ENCODE assay signal across 18 cellular contexts in the genomic region with DNA sequence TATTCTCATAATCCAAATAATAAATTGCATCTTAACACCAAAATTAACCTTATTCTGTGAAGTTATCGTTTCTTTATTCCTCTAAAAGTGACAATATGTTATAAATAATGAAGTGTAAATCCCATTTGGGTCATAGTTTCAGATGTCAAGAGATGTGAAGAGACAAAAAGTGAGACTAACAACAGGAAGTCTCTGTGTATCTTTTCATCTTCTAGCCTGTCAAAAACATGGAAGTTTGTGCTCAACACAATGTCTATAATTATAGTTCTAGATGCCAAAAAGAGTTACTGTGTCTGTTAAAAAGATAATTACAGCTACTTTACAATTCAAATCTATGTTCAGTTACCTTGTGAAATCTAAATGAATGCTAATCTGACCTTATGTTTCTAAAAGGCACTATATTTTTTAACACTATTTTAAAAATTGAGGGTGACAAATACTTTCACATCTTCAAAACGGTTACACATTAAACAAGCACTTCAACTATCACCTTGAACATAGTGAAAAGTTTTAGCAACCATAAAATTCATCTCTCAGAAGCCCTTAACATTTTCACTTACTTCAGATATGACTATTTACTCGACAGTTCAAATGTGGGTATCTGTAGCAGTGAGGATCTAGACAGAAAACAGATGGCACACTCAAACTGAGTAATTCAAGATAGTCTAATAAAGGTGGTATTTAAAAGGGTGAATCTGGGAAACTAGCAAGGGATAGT.
DNase-seq lines count a peak whose midpoint lies in the region; ATAC-seq lines count a peak whose summit lies in the region.
"Had no signal": no experiment of that assay in that cellular context is flagged by ENCODE, and none has a peak within 500 bp of the region (broad histone marks: within the 10 kb centered on the region; RNA-seq: fewer than 3 reads in every experiment).

No MANE protein-coding gene starts in this region.

- no peak for DNase-seq in COLO829 (ENCODE audit: low spot score)
- DNase-seq in NCI-H2029 (lab: John Stamatoyannopoulos, UW): no peak
- no peak for DNase-seq in mesendoderm
- DNase-seq: activated CD4-positive, alpha-beta T cell treated with anti-CD3 and anti-CD28 coated beads for 1 hour; activated CD8-positive, alpha-beta memory T cell treated with anti-CD3 and anti-CD28 coated beads, Interleukin-2, amount 10 ng/mL, durations not matched to agents 7 days and 5 days; activated effector memory CD4-positive, alpha-beta T cell treated with Interleukin-2 at 50 U/mL for 16 hours; DND-41; NCI-H1930; NCI-H510A; stimulated activated CD4-positive, alpha-beta T cell treated with anti-CD3 and anti-CD28 coated beads, Interleukin-2, amount 100 ng/mL, for 24 hours; T1000 had no signal

- no peak overlapping the region for H3K18ac ChIP-seq in mesendoderm (ENCODE audit: low read length)

- H3K4me3 ChIP-seq in mesendoderm (ENCODE audit: low read length): no peak overlapping the region
- H3K4me3 ChIP-seq: ascending aorta, SJSA1 had no signal

- H2BK120ac ChIP-seq in mesendoderm (ENCODE audit: low read depth, low read length): no peak overlapping the region

- no peak overlapping the region for H3K9ac ChIP-seq in mesendoderm (ENCODE audit: low read length)

- no peaks in the 10 kb centered on the region for H3K27me3 ChIP-seq in mesendoderm (ENCODE audit: insufficient read depth, low read length, poor library complexity)
- H3K27me3 ChIP-seq: ascending aorta, SJSA1 had no signal

- H3K79me1 ChIP-seq in mesendoderm (ENCODE audit: low read length): no peaks in the 10 kb centered on the region

- no peaks in the 10 kb centered on the region for H3K79me2 ChIP-seq in mesendoderm (ENCODE audit: control insufficient read depth, insufficient read depth, low read length)

- no peak overlapping the region for H2BK5ac ChIP-seq in mesendoderm (ENCODE audit: low read length)

- no peak overlapping the region for H2AK5ac ChIP-seq in mesendoderm (ENCODE audit: low read length)

- H3K27ac ChIP-seq in mesendoderm (ENCODE audit: low read depth, low read length): no peak overlapping the region
- H3K27ac ChIP-seq: ascending aorta, SJSA1 had no signal

- H3K56ac ChIP-seq in mesendoderm (ENCODE audit: low read length): no peak overlapping the region

- no peak overlapping the region for H3K23ac ChIP-seq in mesendoderm (ENCODE audit: low read length)

- H3K4me1 ChIP-seq in mesendoderm (ENCODE audit: control insufficient read depth, low read depth, low read length): no peaks in the 10 kb centered on the region
- H3K4me1 ChIP-seq: ascending aorta, SJSA1 had no signal

- no peaks in the 10 kb centered on the region for H3K36me3 ChIP-seq in mesendoderm (ENCODE audit: control insufficient read depth, insufficient read depth, low read length)
- H3K36me3 ChIP-seq: ascending aorta, SJSA1 had no signal

- H3K4me2 ChIP-seq in mesendoderm (ENCODE audit: low read length): no peak overlapping the region

- H3K4ac ChIP-seq in mesendoderm (ENCODE audit: low read depth, low read length): no peak overlapping the region

- ATAC-seq in GM18508 (IDR thresholded peaks at IDR 0.05; ENCODE audit: insufficient read depth, unreplicated experiment): peak; percentile 72
- peak; percentile 79 for ATAC-seq in GM19463 (IDR thresholded peaks at IDR 0.05; ENCODE audit: unreplicated experiment)
- ATAC-seq in HG02938 (IDR thresholded peaks at IDR 0.05; ENCODE audit: unreplicated experiment): peak; percentile 88
- ATAC-seq in HG03432 (IDR thresholded peaks at IDR 0.05; ENCODE audit: unreplicated experiment): peak; percentile 81
- ATAC-seq in HG02588 (IDR thresholded peaks at IDR 0.05; ENCODE audit: unreplicated experiment): no peak
- ATAC-seq: activated CD8-positive, alpha-beta memory T cell treated with anti-CD3 and anti-CD28 coated beads, Interleukin-2, amount 10 ng/mL, durations not matched to agents 7 days and 5 days had no signal

- no peak overlapping the region for H4K8ac ChIP-seq in mesendoderm (ENCODE audit: low read depth, low read length)

- no peak overlapping the region for H4K5ac ChIP-seq in mesendoderm (ENCODE audit: low read length)

- H2BK15ac ChIP-seq in mesendoderm (replicated peaks; ENCODE audit: low read depth): no peak overlapping the region

- 100% methylated on average over 1 of the region's 3 CpGs for WGBS in mesendoderm (ENCODE audit: extremely low coverage, insufficient coverage, low lambda C conversion rate)
